ENCODE assay signal across 17 cellular contexts in the genomic region with DNA sequence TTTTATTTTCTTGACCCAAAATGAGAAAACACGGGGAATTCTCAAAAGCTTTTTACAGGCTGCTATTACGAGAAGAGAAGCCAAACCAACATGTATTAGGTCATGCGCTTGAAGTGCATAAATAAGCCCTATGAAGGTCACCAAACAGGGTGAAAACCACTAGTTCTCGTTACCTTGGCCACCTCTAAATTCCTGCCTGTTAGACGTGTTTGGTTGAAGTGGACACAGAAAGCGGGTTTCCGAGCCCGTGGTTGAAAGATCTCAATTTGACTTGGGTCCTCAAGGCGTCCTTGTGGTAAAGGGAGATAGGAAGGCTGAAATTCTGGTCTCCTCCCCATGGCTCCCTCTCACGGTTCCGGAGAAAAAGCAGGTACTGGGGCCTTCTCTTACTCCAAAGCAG. TPM values are rescaled to one million over a fixed set of nuclear protein-coding genes. Genes with fewer than 3 reads are reported as not detected.
"Had no signal": no experiment of that assay in that cellular context is flagged by ENCODE, and none has a peak within 500 bp of the region (broad histone marks: within the 10 kb centered on the region; RNA-seq: fewer than 3 reads in every experiment).

No MANE protein-coding gene starts in this region.

- H2AFZ ChIP-seq: parathyroid adenoma had no signal

- DNase-seq: activated gamma-delta T cell treated with Interleukin-2 at 50 U/mL for 16 hours; activated T-cell treated with anti-CD3 and anti-CD28 coated beads, Interleukin-2, amount 50 U/mL, for 1 hour; anterior cingulate cortex; caudate nucleus; effector CD4-positive, alpha-beta T cell; hypothalamus; left ventricle myocardium superior; small intestine; stimulated activated CD4-positive, alpha-beta T cell treated with anti-CD3 and anti-CD28 coated beads, Interleukin-15, amount 100 ng/mL, for 24 hours; stimulated activated naive CD4-positive, alpha-beta T cell; T1000; tibial artery had no signal

- ATAC-seq: WTC11 had no signal

- H3K36me3 ChIP-seq: esophagus muscularis mucosa, neutrophil, tibial artery had no signal

- H3K9ac ChIP-seq: parathyroid adenoma had no signal

- H3K9me3 ChIP-seq: esophagus muscularis mucosa, neutrophil, tibial artery had no signal

- H3K27ac ChIP-seq: esophagus muscularis mucosa, neutrophil, parathyroid adenoma, tibial artery had no signal

- H3K4me3 ChIP-seq: esophagus muscularis mucosa, tibial artery had no signal

- H3K4me1 ChIP-seq: tibial artery had no signal

RNA-seq across cellular contexts. Expression of a gene that starts 6.2 kb away (rescaled TPM):
- total RNA-seq: T-helper 1 cell treated with Interleukin-12 subunit alpha and Interleukin-12 subunit beta and Interleukin-4 antibody, amounts not matched to agents 30 ng/mL and 1 ng/mL, for 36 hours had no signal
